In the genomic region with DNA sequence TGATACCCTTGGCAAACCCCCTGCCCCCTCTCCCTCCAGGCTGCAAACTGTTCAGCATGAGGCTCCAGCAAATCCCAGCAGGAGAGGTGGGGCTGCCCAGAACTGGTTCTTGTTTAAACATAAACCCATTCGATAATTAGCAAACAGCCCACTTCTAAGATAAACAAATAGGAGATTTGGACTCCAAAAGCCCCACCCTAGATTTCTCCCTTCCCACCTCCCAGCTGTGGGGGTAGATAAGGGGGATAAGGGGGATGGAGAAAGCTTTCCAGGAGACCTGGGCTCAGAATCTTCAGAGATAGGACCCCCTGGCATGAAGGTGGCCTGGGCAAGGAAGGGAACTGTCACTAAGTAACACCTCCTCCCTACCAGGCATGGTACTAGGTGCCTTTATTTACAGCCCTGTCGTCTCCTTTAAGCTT, we compare ENCODE assay signal across 10 cellular contexts. TPM values are rescaled to one million over a fixed set of nuclear protein-coding genes. Genes with fewer than 3 reads are reported as not detected.
A peak's percentile ranks its signal among the peaks of the same experiment; 100 is the strongest.
DNase-seq lines count a peak whose midpoint lies in the region.
"Had no signal": no experiment of that assay in that cellular context is flagged by ENCODE, and none has a peak within 500 bp of the region (broad histone marks: within the 10 kb centered on the region; RNA-seq: fewer than 3 reads in every experiment).

No MANE protein-coding gene starts in this region.

- H3K27ac ChIP-seq in HUES64 (ENCODE audit: low read depth, low read length) (peak overlapping the region; percentile 96), SJSA1 (peak overlapping the region; percentile 81), iPS-20b (ENCODE audit: low read length) (peak overlapping the region; percentile 96), stomach smooth muscle (ENCODE audit: low read length) (peak overlapping the region; percentile 85)

- H3K9ac ChIP-seq in HUES64 (ENCODE audit: low read depth, low read length) (peak overlapping the region; percentile 37; the same call in 1 of the 2 replicates), iPS-20b (ENCODE audit: low read depth, low read length) (peak overlapping the region; percentile 89; the same call in 1 of the 2 replicates), stomach smooth muscle (ENCODE audit: low read length in 2 of 2) (peak overlapping the region; percentile 58 to 95)

- DNase-seq in SJSA1 (ENCODE audit: low read depth in 1 of 2, low spot score in 2 of 2) (no peak), NCI-H226 (no peak), SKM-1 (lab: John Stamatoyannopoulos, UW; ENCODE audit: unreplicated experiment) (no peak), NCI-H1436 treated with DMSO at 0.1 percent for 48 hours (lab: John Stamatoyannopoulos, UW) (no peak)
- no peak for DNase-seq in stimulated activated CD4-positive, alpha-beta T cell treated with anti-CD3 and anti-CD28 coated beads, Interleukin-2, amount 100 ng/mL, for 24 hours

- no peaks in the 10 kb centered on the region for H3K27me3 ChIP-seq in HUES64 (ENCODE audit: insufficient read depth, low read length)
- no peaks in the 10 kb centered on the region for H3K27me3 ChIP-seq in SJSA1 (replicated peaks)
- peaks cover 7% of the 10 kb centered on the region; the same call in 1 of the 2 replicates for H3K27me3 ChIP-seq in iPS-20b (ENCODE audit: insufficient read depth, low read length)
- H3K27me3 ChIP-seq in stomach smooth muscle (ENCODE audit: control insufficient read depth in 1 of 2, insufficient read depth in 2 of 2, low read length in 2 of 2): no peaks in the 10 kb centered on the region

- H3K36me3 ChIP-seq in HUES64 (ENCODE audit: insufficient read depth, low read length) (peaks cover 8% of the 10 kb centered on the region; the same call in 1 of the 2 replicates), SJSA1 (peaks cover 69% of the 10 kb centered on the region), iPS-20b (ENCODE audit: insufficient read depth, low read depth, low read length) (peaks cover 17% of the 10 kb centered on the region), stomach smooth muscle (ENCODE audit: control insufficient read depth in 2 of 2, insufficient read depth in 2 of 2, low read length in 2 of 2) (peaks cover 4 to 9% of the 10 kb centered on the region in 2 donors)

- 31% methylated on average over 2 of the region's 2 CpGs for WGBS in HUES64

- no peaks in the 10 kb centered on the region for H3K9me3 ChIP-seq in HUES64 (ENCODE audit: insufficient read depth, low read depth, low read length)
- no peaks in the 10 kb centered on the region; the same call in 1 of the 2 replicates for H3K9me3 ChIP-seq in SJSA1 (replicated peaks)
- no peaks in the 10 kb centered on the region for H3K9me3 ChIP-seq in iPS-20b (ENCODE audit: insufficient read depth, low read depth, low read length)
- no peaks in the 10 kb centered on the region for H3K9me3 ChIP-seq in stomach smooth muscle (ENCODE audit: control insufficient read depth in 2 of 2, low read length in 2 of 2)

- no peak overlapping the region; the same call in 1 of the 2 replicates for H3K4me3 ChIP-seq in HUES64 (ENCODE audit: low read length)
- no peak overlapping the region for H3K4me3 ChIP-seq in SJSA1
- H3K4me3 ChIP-seq in iPS-20b (ENCODE audit: low read length): peak overlapping the region; percentile 68; the same call in 1 of the 2 replicates
- peak overlapping the region; percentile 36 to 91 for H3K4me3 ChIP-seq in stomach smooth muscle (ENCODE audit: low read length in 2 of 2)

- peaks cover 82% of the 10 kb centered on the region for H3K4me1 ChIP-seq in HUES64 (ENCODE audit: insufficient read depth, low read length)
- peaks cover 85% of the 10 kb centered on the region for H3K4me1 ChIP-seq in SJSA1 (replicated peaks)
- H3K4me1 ChIP-seq in iPS-20b (ENCODE audit: insufficient read depth, low read length): peaks cover 84% of the 10 kb centered on the region
- peaks cover 85% of the 10 kb centered on the region for H3K4me1 ChIP-seq in stomach smooth muscle (ENCODE audit: control insufficient read depth, insufficient read depth, low read length)

RNA-seq across cellular contexts. Expression of a gene that starts 4.8 kb away (rescaled TPM):
- 33.6 TPM for polyA plus RNA-seq in HUES64 (2013, experiment 1 of 2)
- polyA plus RNA-seq in HUES64 (2013, experiment 2 of 2): 34.7 TPM
- 105 and 107 TPM in 2 replicates for total RNA-seq in SJSA1 (2014; rRNA removed; shearing (Covaris generic))

RNA-seq across cellular contexts. Expression of a gene that starts 19.5 kb away (rescaled TPM):
- polyA plus RNA-seq in HUES64 (2013, experiment 1 of 2): 13.1 TPM
- 11.8 TPM for polyA plus RNA-seq in HUES64 (2013, experiment 2 of 2)
- total RNA-seq in SJSA1 (2014; rRNA removed; shearing (Covaris generic)): 7.3 and 18.4 TPM in 2 replicates

RNA-seq across cellular contexts. Expression of a gene that starts 34.7 kb away (rescaled TPM):
- not detected for polyA plus RNA-seq in HUES64 (2013, experiment 1 of 2)
- polyA plus RNA-seq in HUES64 (2013, experiment 2 of 2): not detected
- total RNA-seq in SJSA1 (2014; rRNA removed; shearing (Covaris generic)): not detected in 2 replicates
- total RNA-seq: occipital lobe; T-helper 1 cell treated with Interleukin-12 subunit alpha and Interleukin-12 subunit beta and Interleukin-4 antibody, amounts not matched to agents 30 ng/mL and 1 ng/mL, for 36 hours had no signal

RNA-seq across cellular contexts. Expression of a gene that starts 35.4 kb away (rescaled TPM):
- 0.15 TPM for polyA plus RNA-seq in HUES64 (2013, experiment 1 of 2)
- polyA plus RNA-seq in HUES64 (2013, experiment 2 of 2): not detected
- 0.50 TPM in 1 of 2 replicates, not detected in the other for total RNA-seq in SJSA1 (2014; rRNA removed; shearing (Covaris generic))
- total RNA-seq: occipital lobe had no signal

RNA-seq across cellular contexts. Expression of a gene that starts 36.8 kb away (rescaled TPM):
- polyA plus RNA-seq in HUES64 (2013, experiment 1 of 2): not detected
- not detected for polyA plus RNA-seq in HUES64 (2013, experiment 2 of 2)
- total RNA-seq in SJSA1 (2014; rRNA removed; shearing (Covaris generic)): not detected in 2 replicates
- total RNA-seq: occipital lobe; T-helper 1 cell treated with Interleukin-12 subunit alpha and Interleukin-12 subunit beta and Interleukin-4 antibody, amounts not matched to agents 30 ng/mL and 1 ng/mL, for 36 hours had no signal

Comparison
In these comparisons a context has a peak if more than half of its experiments do, and no peak if none do; other contexts are left out.
1. H3K4me3 ChIP-seq: peak in iPS-20b (single experiment) and stomach smooth muscle (2 of 2); none in HUES64 (single experiment) and SJSA1 (single experiment).
2. H3K9ac ChIP-seq: peak in every context shown above with its lines; median percentile 89 in iPS-20b; 76 in stomach smooth muscle; 37 in HUES64.
3. Peak in every context shown above with its lines, with median percentiles within 50 percentile points of each other: H3K27ac ChIP-seq.